9 cellular contexts compared by ENCODE assay signal in genomic region chr19:57712222-57712621, GRCh38. TPM values are rescaled to one million over a fixed set of nuclear protein-coding genes. Genes with fewer than 3 reads are reported as not detected.
"Had no signal": no experiment of that assay in that cellular context is flagged by ENCODE, and none has a peak within 500 bp of the region (broad histone marks: within the 10 kb centered on the region; RNA-seq: fewer than 3 reads in every experiment).

No MANE protein-coding gene starts in this region.

- H3K4me3 ChIP-seq: GM23338 had no signal

- FAIRE-seq: H1, H54, HTR-8/SVneo had no signal

- H3K4me2 ChIP-seq: GM23338 had no signal

- ATAC-seq: GM23338 had no signal

- DNase-seq: HCEC 1CT, IMR-90, KBM-7 had no signal

- H2AFZ ChIP-seq: GM23338 had no signal

RNA-seq across cellular contexts. Expression of gene ZNF154, which starts 3.2 kb away (rescaled TPM):
- total RNA-seq: HT-29 had no signal

RNA-seq across cellular contexts. Expression of gene ZNF671, which starts 15.2 kb away (rescaled TPM):
- total RNA-seq: HT-29 had no signal

RNA-seq across cellular contexts. Expression of gene ZSCAN4, which starts 43.5 kb away (rescaled TPM):
- total RNA-seq: GM23338, H1, H9, HT-29, IMR-90 had no signal
- polyA plus RNA-seq: GM23338, H1, IMR-90 had no signal
